8 cellular contexts compared by ENCODE assay signal in genomic region chr6:132456700-132457143, GRCh38. TPM values are rescaled to one million over a fixed set of nuclear protein-coding genes. Genes with fewer than 3 reads are reported as not detected.
DNase-seq lines count a peak whose midpoint lies in the region; ATAC-seq and TF ChIP-seq lines count a peak whose summit lies in the region.
"Had no signal": no experiment of that assay in that cellular context is flagged by ENCODE, and none has a peak within 500 bp of the region (broad histone marks: within the 10 kb centered on the region; RNA-seq: fewer than 3 reads in every experiment).

No MANE protein-coding gene starts in this region.

- H3K79me2 ChIP-seq in osteoblast (ENCODE audit: insufficient read depth, low read length) = no peaks in the 10 kb centered on the region

- TF ChIP-seq CTCF in osteoblast (IDR thresholded peaks at IDR 0.05; ENCODE audit: extremely low read depth, low read depth, low read length) = peak; percentile 23

- no peaks in the 10 kb centered on the region for H3K9me3 ChIP-seq in osteoblast (ENCODE audit: low read depth, low read length)

- no peak overlapping the region for H3K4me2 ChIP-seq in osteoblast (ENCODE audit: insufficient read depth, low read length)

- no peak overlapping the region for H3K4me3 Mint-ChIP-seq in activated naive CD8-positive, alpha-beta T cell treated with anti-CD3 and anti-CD28 coated beads for 36 hours

- no peak overlapping the region for H3K27ac ChIP-seq in osteoblast (ENCODE audit: low read depth, low read length)
- H3K27ac ChIP-seq: SK-N-MC had no signal

- H3K27me3 ChIP-seq in osteoblast (ENCODE audit: insufficient read depth, low read length) = no peaks in the 10 kb centered on the region

- no peak overlapping the region for H2AFZ ChIP-seq in osteoblast (ENCODE audit: low read length)

- ATAC-seq in HG03045 (IDR thresholded peaks at IDR 0.05; ENCODE audit: unreplicated experiment) = peak; percentile 96

- H3K4me1 Mint-ChIP-seq in activated naive CD8-positive, alpha-beta T cell treated with anti-CD3 and anti-CD28 coated beads for 36 hours = peaks cover 7% of the 10 kb centered on the region

- no peaks in the 10 kb centered on the region for H4K20me1 ChIP-seq in osteoblast (ENCODE audit: insufficient read depth, low read length)

- H3K27ac Mint-ChIP-seq in activated naive CD8-positive, alpha-beta T cell treated with anti-CD3 and anti-CD28 coated beads for 36 hours = peak overlapping the region; percentile 45

- no peaks in the 10 kb centered on the region for H3K27me3 Mint-ChIP-seq in activated naive CD8-positive, alpha-beta T cell treated with anti-CD3 and anti-CD28 coated beads for 36 hours

- peaks cover 17% of the 10 kb centered on the region for H3K36me3 Mint-ChIP-seq in activated naive CD8-positive, alpha-beta T cell treated with anti-CD3 and anti-CD28 coated beads for 36 hours

- H3K4me1 ChIP-seq in osteoblast (ENCODE audit: insufficient read depth, low read length) = no peaks in the 10 kb centered on the region

- no peaks in the 10 kb centered on the region for H3K9me3 Mint-ChIP-seq in activated naive CD8-positive, alpha-beta T cell treated with anti-CD3 and anti-CD28 coated beads for 36 hours

- peak; percentile 23 for DNase-seq in GM19240 (ENCODE audit: insufficient read length, low spot score)
- DNase-seq in activated naive CD8-positive, alpha-beta T cell treated with anti-CD3 and anti-CD28 coated beads for 36 hours = peak; percentile 4
- no peak for DNase-seq in osteoblast (ENCODE audit: insufficient read length, low spot score, missing footprints)
- DNase-seq in NCI-H2029 treated with DMSO at 0.1 percent for 48 hours (lab: John Stamatoyannopoulos, UW) = no peak
- DNase-seq in NCI-H1048 (lab: John Stamatoyannopoulos, UW) = no peak
- DNase-seq in HPDE6-E6E7 (ENCODE audit: extremely low spot score) = no peak

- no peak overlapping the region for H3K4me3 ChIP-seq in osteoblast (ENCODE audit: insufficient read depth, low read length)
- H3K4me3 ChIP-seq: SK-N-MC had no signal

- H3K36me3 ChIP-seq in osteoblast (ENCODE audit: insufficient read depth, low read length) = peaks cover 26% of the 10 kb centered on the region

RNA-seq across cellular contexts. Expression of gene MOXD1, which starts 55.4 kb away (rescaled TPM):
- not detected for total RNA-seq in activated naive CD8-positive, alpha-beta T cell treated with anti-CD3 and anti-CD28 coated beads for 36 hours
- total RNA-seq in osteoblast = 17.1 and 19.5 TPM in 2 replicates

RNA-seq across cellular contexts. Expression of gene STX7, which starts 56.2 kb away (rescaled TPM):
- 10 to 100 TPM; 14.8 to 16.3 TPM for total RNA-seq in activated naive CD8-positive, alpha-beta T cell treated with anti-CD3 and anti-CD28 coated beads for 36 hours
- 41.5 and 43.8 TPM in 2 replicates for total RNA-seq in osteoblast

Comparison
In these comparisons a context has a peak if more than half of its experiments do, and no peak if none do; other contexts are left out.
1. DNase-seq: peak in GM19240 (single experiment) and activated naive CD8-positive, alpha-beta T cell treated with anti-CD3 and anti-CD28 coated beads for 36 hours (single experiment); none in osteoblast (single experiment), NCI-H2029 treated with DMSO at 0.1 percent for 48 hours (single experiment), NCI-H1048 (single experiment) and HPDE6-E6E7 (single experiment).
2. RNA of gene MOXD1, which starts 55.4 kb away (total RNA-seq): 17.1 to 19.5 TPM in osteoblast; not detected in activated naive CD8-positive, alpha-beta T cell treated with anti-CD3 and anti-CD28 coated beads for 36 hours; every median in the first group is over 10 times any median in the second.